Comparison of ENCODE assay signal across 1 cellular context in genomic region chr2:237686659-237687136, GRCh38.
A peak's percentile ranks its signal among the peaks of the same experiment; 100 is the strongest.
TF ChIP-seq lines count a peak whose summit lies in the region.

No MANE protein-coding gene starts in this region.

TF ChIP-seq in HepG2, 621 proteins besides CTCF, POLR2A, EP300 and RAD21 (continued from another document and continues in another):
- TF ChIP-seq ZNF691 (CRISPR knock-in tag; IDR thresholded peaks at IDR 0.05; ENCODE audit: borderline replicate concordance, low read depth) (0 out of 2 replicates have a peak, but pooled peaks have one; percentile 48), MAFF (IDR thresholded peaks at IDR 0.05; ENCODE audit: low read depth, low read length) (no peak), SP2 (CRISPR knock-in tag; IDR thresholded peaks at IDR 0.05) (no peak), GZF1 (CRISPR knock-in tag; IDR thresholded peaks at IDR 0.05) (no peak), CEBPZ (IDR thresholded peaks at IDR 0.05; ENCODE audit: low read length) (no peak), ESRRA (CRISPR knock-in tag; IDR thresholded peaks at IDR 0.05; ENCODE audit: low read depth) (no peak), ZNF317 (CRISPR knock-in tag; IDR thresholded peaks at IDR 0.05) (no peak), ZMAT5 (CRISPR knock-in tag; IDR thresholded peaks at IDR 0.05; ENCODE audit: borderline replicate concordance, low read depth) (no peak), NBN (conservative IDR thresholded peaks at IDR 0.05) (no peak), ZNF543 (CRISPR knock-in tag; IDR thresholded peaks at IDR 0.05) (no peak), ZFP1 (CRISPR knock-in tag; IDR thresholded peaks at IDR 0.05) (no peak), CHD4 (IDR thresholded peaks at IDR 0.05; ENCODE audit: borderline replicate concordance, low read length) (no peak), ZNF468 (CRISPR knock-in tag; IDR thresholded peaks at IDR 0.05) (no peak), SMARCC2 (IDR thresholded peaks at IDR 0.05) (no peak), HNF1A (IDR thresholded peaks at IDR 0.05; ENCODE audit: low read depth) (no peak), HNF1A (CRISPR knock-in tag; IDR thresholded peaks at IDR 0.05; ENCODE audit: borderline replicate concordance) (no peak), HMG20B (CRISPR knock-in tag; conservative IDR thresholded peaks at IDR 0.05) (no peak), ISX (CRISPR knock-in tag; conservative IDR thresholded peaks at IDR 0.05) (no peak), HMGXB4 (CRISPR knock-in tag; IDR thresholded peaks at IDR 0.05; ENCODE audit: borderline replicate concordance in 1 of 2, low read depth in 1 of 2) (0 out of 4 replicates have a peak, but pooled peaks of 1 of the 2 experiments have one; percentile 27), BRD4 (CRISPR knock-in tag; IDR thresholded peaks at IDR 0.05) (no peak), ZNF496 (CRISPR knock-in tag; IDR thresholded peaks at IDR 0.05; ENCODE audit: insufficient replicate concordance) (no peak), ZNF7 (CRISPR knock-in tag; IDR thresholded peaks at IDR 0.05) (no peak), PITX1 (CRISPR knock-in tag; IDR thresholded peaks at IDR 0.05) (no peak), RFXAP (CRISPR knock-in tag; IDR thresholded peaks at IDR 0.05; ENCODE audit: borderline replicate concordance) (no peak), NRL (CRISPR knock-in tag; IDR thresholded peaks at IDR 0.05; ENCODE audit: borderline replicate concordance) (peak; percentile 73; the same call in 1 of the 2 replicates), ZMYM3 (CRISPR knock-in tag; IDR thresholded peaks at IDR 0.05) (no peak), ZNF431 (CRISPR knock-in tag; IDR thresholded peaks at IDR 0.05; ENCODE audit: borderline replicate concordance, low read depth) (no peak), MLLT10 (CRISPR knock-in tag; IDR thresholded peaks at IDR 0.05) (no peak), ZNF343 (CRISPR knock-in tag; IDR thresholded peaks at IDR 0.05) (0 out of 2 replicates have a peak, but pooled peaks have one; percentile 35), ZNF20 (CRISPR knock-in tag; IDR thresholded peaks at IDR 0.05) (no peak), JARID2 (CRISPR knock-in tag; IDR thresholded peaks at IDR 0.05; ENCODE audit: insufficient replicate concordance) (no peak), ZNF607 (CRISPR knock-in tag; IDR thresholded peaks at IDR 0.05; ENCODE audit: borderline replicate concordance) (no peak), MXD4 (CRISPR knock-in tag; IDR thresholded peaks at IDR 0.05) (no peak), ZNF451 (CRISPR knock-in tag; IDR thresholded peaks at IDR 0.05) (no peak; the same call in 1 of the 2 replicates), HOXD1 (CRISPR knock-in tag; IDR thresholded peaks at IDR 0.05) (no peak), ZNF224 (CRISPR knock-in tag; IDR thresholded peaks at IDR 0.05) (no peak), GMEB2 (CRISPR knock-in tag; IDR thresholded peaks at IDR 0.05; ENCODE audit: low read depth) (no peak), TRAFD1 (CRISPR knock-in tag; IDR thresholded peaks at IDR 0.05; ENCODE audit: borderline replicate concordance) (no peak), ZKSCAN8 (CRISPR knock-in tag; IDR thresholded peaks at IDR 0.05; ENCODE audit: borderline replicate concordance) (no peak), ZNF782 (CRISPR knock-in tag; IDR thresholded peaks at IDR 0.05; ENCODE audit: borderline replicate concordance) (0 out of 2 replicates have a peak, but pooled peaks have one; percentile 33), IRF9 (CRISPR knock-in tag; IDR thresholded peaks at IDR 0.05; ENCODE audit: borderline replicate concordance) (no peak), ZFP41 (CRISPR knock-in tag; IDR thresholded peaks at IDR 0.05; ENCODE audit: borderline replicate concordance) (no peak), ZNF549 (CRISPR knock-in tag; IDR thresholded peaks at IDR 0.05) (no peak), FOXP1 (IDR thresholded peaks at IDR 0.05) (no peak), FOXP1 (CRISPR knock-in tag; IDR thresholded peaks at IDR 0.05) (no peak), MAF1 (CRISPR knock-in tag; IDR thresholded peaks at IDR 0.05; ENCODE audit: borderline replicate concordance) (no peak), PAX8 (CRISPR knock-in tag; IDR thresholded peaks at IDR 0.05; ENCODE audit: borderline replicate concordance) (no peak), ZFP62 (CRISPR knock-in tag; IDR thresholded peaks at IDR 0.05) (no peak), REL (CRISPR knock-in tag; conservative IDR thresholded peaks at IDR 0.05) (no peak), PHF8 (CRISPR knock-in tag; IDR thresholded peaks at IDR 0.05) (no peak), U2AF1 (optimal IDR thresholded peaks at IDR 0.05; ENCODE audit: low read depth, low read length) (no peak), ZBTB39 (CRISPR knock-in tag; IDR thresholded peaks at IDR 0.05) (no peak), ZSCAN30 (CRISPR knock-in tag; IDR thresholded peaks at IDR 0.05) (no peak), MYC (CRISPR knock-in tag; IDR thresholded peaks at IDR 0.05; ENCODE audit: borderline replicate concordance) (no peak), RARA (CRISPR knock-in tag; IDR thresholded peaks at IDR 0.05) (no peak), NONO (IDR thresholded peaks at IDR 0.05) (no peak), NONO (CRISPR knock-in tag; conservative IDR thresholded peaks at IDR 0.05) (no peak)
